Comparison of ENCODE assay signal across 21 cellular contexts in genomic region chr10:34251177-34251576, GRCh38.
DNase-seq lines count a peak whose midpoint lies in the region; ATAC-seq, FAIRE-seq and TF ChIP-seq lines count a peak whose summit lies in the region.
"Had no signal": no experiment of that assay in that cellular context is flagged by ENCODE, and none has a peak within 500 bp of the region (broad histone marks: within the 10 kb centered on the region; RNA-seq: fewer than 3 reads in every experiment).

No MANE protein-coding gene starts in this region.

- in situ Hi-C loops in G401 (cut with HindIII; ENCODE audit: low sequenced_read_pairs): no loop called here

- DNase-seq in activated T-cell treated with anti-CD3 and anti-CD28 coated beads, Interleukin-2, amount 50 U/mL, for 72 hours: no peak
- no peak for DNase-seq in activated T-cell treated with anti-CD3 and anti-CD28 coated beads, Interleukin-2, amount 50 U/mL, for 48 hours
- DNase-seq in CD4-positive, CD25-positive, alpha-beta regulatory T cell: no peak
- peak; percentile 44 for DNase-seq in Jurkat, Clone E6-1 (ENCODE audit: low read depth, low spot score)
- DNase-seq in keratinocyte (ENCODE audit: low read depth, low spot score) (no peak), G401 (ENCODE audit: low spot score) (no peak), GM03348 (ENCODE audit: low spot score) (no peak)
- DNase-seq: ACHN; BE2C; C1 segment of cervical spinal cord; Calu3; CD4-positive, alpha-beta memory T cell; DND-41; EL; GM23248; KG1 had no signal

- TF ChIP-seq CTCF in keratinocyte (optimal IDR thresholded peaks at IDR 0.05 in 1 of 3, IDR thresholded peaks at IDR 0.05 in 1 of 3, conservative IDR thresholded peaks at IDR 0.05 in 1 of 3; ENCODE audit: extremely low read depth in 1 of 3, insufficient read depth in 2 of 3, low read length in 3 of 3): no peak

- H3K27ac ChIP-seq in CD4-positive, CD25-positive, alpha-beta regulatory T cell (ENCODE audit: insufficient read depth, low read length, poor library complexity, severe bottlenecking): no peak overlapping the region
- no peak overlapping the region for H3K27ac ChIP-seq in keratinocyte (ENCODE audit: control insufficient read depth, insufficient read depth, low read length)
- H3K27ac ChIP-seq: GM23248 had no signal

- H4K20me1 ChIP-seq in keratinocyte (ENCODE audit: control insufficient read depth, extremely low read depth, insufficient read depth, low read length): no peaks in the 10 kb centered on the region

- H3K4me3 Mint-ChIP-seq in activated T-cell treated with anti-CD3 and anti-CD28 coated beads, Interleukin-2, amount 50 U/mL, for 72 hours: no peak overlapping the region
- H3K4me3 Mint-ChIP-seq in CD4-positive, CD25-positive, alpha-beta regulatory T cell: no peak overlapping the region
- H3K4me3 Mint-ChIP-seq: CD4-positive, alpha-beta memory T cell; IgD-negative memory B cell had no signal

- dilution Hi-C loops in keratinocyte (cut with MboI; ENCODE audit: extremely low pct_ligation_motif_present, low sequenced_read_pairs): no loop called here

- H3K9me1 ChIP-seq in keratinocyte (ENCODE audit: control insufficient read depth, extremely low read depth, insufficient read depth, low read length): no peaks in the 10 kb centered on the region

- peaks cover 9% of the 10 kb centered on the region for H3K4me1 Mint-ChIP-seq in activated T-cell treated with anti-CD3 and anti-CD28 coated beads, Interleukin-2, amount 50 U/mL, for 72 hours (ENCODE audit: low read depth)
- H3K4me1 Mint-ChIP-seq in CD4-positive, CD25-positive, alpha-beta regulatory T cell: no peaks in the 10 kb centered on the region
- H3K4me1 Mint-ChIP-seq: CD4-positive, alpha-beta memory T cell had no signal

- H3K4me2 ChIP-seq in keratinocyte (ENCODE audit: control insufficient read depth, extremely low read depth, insufficient read depth, low read depth, low read length): no peak overlapping the region

- H3K27ac Mint-ChIP-seq in activated T-cell treated with anti-CD3 and anti-CD28 coated beads, Interleukin-2, amount 50 U/mL, for 72 hours: no peak overlapping the region
- H3K27ac Mint-ChIP-seq in CD4-positive, CD25-positive, alpha-beta regulatory T cell: peak overlapping the region in 2 of 3 donors; percentile 5 to 27
- H3K27ac Mint-ChIP-seq: CD4-positive, alpha-beta memory T cell had no signal

- peak; percentile 41 to 51 for ATAC-seq in activated T-cell treated with anti-CD3 and anti-CD28 coated beads, Interleukin-2, amount 50 U/mL, for 72 hours (replicated peaks in 1 of 2)
- peak in 1 of 2 donors; percentile 20 for ATAC-seq in CD4-positive, CD25-positive, alpha-beta regulatory T cell (ENCODE audit: low read depth in 2 of 2)
- ATAC-seq: HepG2 had no signal

- no peaks in the 10 kb centered on the region for H3K9me3 ChIP-seq in CD4-positive, CD25-positive, alpha-beta regulatory T cell (ENCODE audit: control insufficient read depth in 2 of 2, low read length in 2 of 2)
- H3K9me3 ChIP-seq in keratinocyte (ENCODE audit: control insufficient read depth, low read depth, low read length): no peaks in the 10 kb centered on the region
- H3K9me3 ChIP-seq: BE2C, HAP-1 had no signal

- no peaks in the 10 kb centered on the region for H3K36me3 ChIP-seq in CD4-positive, CD25-positive, alpha-beta regulatory T cell (ENCODE audit: control insufficient read depth, insufficient read depth, low read length)
- no peaks in the 10 kb centered on the region for H3K36me3 ChIP-seq in keratinocyte (ENCODE audit: control insufficient read depth in 2 of 2, extremely low read depth in 1 of 2, insufficient read depth in 2 of 2, low read length in 2 of 2)
- H3K36me3 ChIP-seq: BE2C, HAP-1 had no signal

- H3K9ac ChIP-seq in keratinocyte (ENCODE audit: control insufficient read depth, extremely low read depth, insufficient read depth, low read length): no peak overlapping the region
- H3K9ac ChIP-seq: GM23248 had no signal

- H3K4me3 ChIP-seq in CD4-positive, CD25-positive, alpha-beta regulatory T cell (ENCODE audit: low read depth, low read length): no peak overlapping the region
- H3K4me3 ChIP-seq in Jurkat, Clone E6-1 (ENCODE audit: low read length): no peak overlapping the region
- H3K4me3 ChIP-seq in keratinocyte (ENCODE audit: control insufficient read depth in 2 of 3, extremely low read depth in 1 of 3, insufficient read depth in 2 of 3, low read depth in 1 of 3, low read length in 3 of 3): no peak overlapping the region
- H3K4me3 ChIP-seq: GM23248, HAP-1 had no signal

- no peaks in the 10 kb centered on the region for H3K79me2 ChIP-seq in keratinocyte (ENCODE audit: control insufficient read depth, insufficient read depth, low read length)

- H3K27me3 Mint-ChIP-seq in activated T-cell treated with anti-CD3 and anti-CD28 coated beads, Interleukin-2, amount 50 U/mL, for 72 hours (ENCODE audit: low read depth): no peaks in the 10 kb centered on the region
- H3K27me3 Mint-ChIP-seq in CD4-positive, CD25-positive, alpha-beta regulatory T cell: peaks cover 5% of the 10 kb centered on the region
- H3K27me3 Mint-ChIP-seq: CD4-positive, alpha-beta memory T cell; IgD-negative memory B cell had no signal

- H2AFZ ChIP-seq in keratinocyte (ENCODE audit: control insufficient read depth, low read length): no peak overlapping the region
- H2AFZ ChIP-seq: GM23248 had no signal

- H3K9me3 Mint-ChIP-seq in activated T-cell treated with anti-CD3 and anti-CD28 coated beads, Interleukin-2, amount 50 U/mL, for 72 hours: no peaks in the 10 kb centered on the region
- H3K9me3 Mint-ChIP-seq in CD4-positive, CD25-positive, alpha-beta regulatory T cell: no peaks in the 10 kb centered on the region
- H3K9me3 Mint-ChIP-seq: CD4-positive, alpha-beta memory T cell; IgD-negative memory B cell had no signal

- no peaks in the 10 kb centered on the region for H3K27me3 ChIP-seq in CD4-positive, CD25-positive, alpha-beta regulatory T cell (ENCODE audit: control insufficient read depth, insufficient read depth, low read length)
- H3K27me3 ChIP-seq in keratinocyte (ENCODE audit: control insufficient read depth, extremely low read depth, insufficient read depth, low read length): no peaks in the 10 kb centered on the region
- H3K27me3 ChIP-seq: BE2C had no signal

- H3K36me3 Mint-ChIP-seq in activated T-cell treated with anti-CD3 and anti-CD28 coated beads, Interleukin-2, amount 50 U/mL, for 72 hours (ENCODE audit: insufficient read depth in 2 of 2): no peaks in the 10 kb centered on the region
- no peaks in the 10 kb centered on the region for H3K36me3 Mint-ChIP-seq in CD4-positive, CD25-positive, alpha-beta regulatory T cell
- H3K36me3 Mint-ChIP-seq: CD4-positive, alpha-beta memory T cell; IgD-negative memory B cell had no signal

- no peaks in the 10 kb centered on the region for H3K4me1 ChIP-seq in CD4-positive, CD25-positive, alpha-beta regulatory T cell (ENCODE audit: control insufficient read depth, insufficient read depth, low read length, poor library complexity, severe bottlenecking)
- peaks cover 18% of the 10 kb centered on the region for H3K4me1 ChIP-seq in keratinocyte (ENCODE audit: control insufficient read depth, extremely low read depth, insufficient read depth, low read length)
- H3K4me1 ChIP-seq: HAP-1 had no signal

- FAIRE-seq in keratinocyte (lab: Jason Lieb, UNC): peak; percentile 41
- FAIRE-seq: G401.6, GM19239, HepG2 had no signal
